32 cellular contexts compared by ENCODE assay signal in the genomic region with DNA sequence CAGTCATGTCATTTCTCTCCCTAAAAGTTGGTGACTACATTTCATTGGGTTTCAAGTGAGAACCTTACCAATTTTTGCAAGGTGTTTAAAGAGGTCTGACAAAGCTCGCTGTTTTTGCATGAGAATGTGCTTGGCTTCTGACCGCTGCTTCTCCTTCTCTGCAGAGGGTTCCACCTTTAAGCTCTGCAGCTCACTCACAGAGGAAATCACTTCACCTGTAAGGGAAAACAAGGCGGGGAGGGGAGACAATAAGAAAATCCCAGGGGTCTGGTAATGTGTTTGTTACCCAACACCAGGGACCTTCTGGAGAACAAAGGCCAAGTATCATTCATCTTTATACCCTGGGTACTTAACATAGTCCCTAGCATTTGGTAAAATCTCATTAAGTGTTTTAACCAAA.
"Had no signal": no experiment of that assay in that cellular context is flagged by ENCODE, and none has a peak within 500 bp of the region (broad histone marks: within the 10 kb centered on the region; RNA-seq: fewer than 3 reads in every experiment).

No MANE protein-coding gene starts in this region.

- ATAC-seq: activated CD4-positive, alpha-beta T cell treated with anti-CD3 and anti-CD28 coated beads for 36 hours; activated CD8-positive, alpha-beta memory T cell treated with anti-CD3 and anti-CD28 coated beads, Interleukin-2, amount 10 ng/mL, durations not matched to agents 7 days and 5 days; activated CD8-positive, alpha-beta T cell treated with anti-CD3 and anti-CD28 coated beads, Interleukin-2, amount 10 ng/mL, durations not matched to agents 7 days and 5 days; activated naive CD4-positive, alpha-beta T cell treated with anti-CD3 and anti-CD28 coated beads, Interleukin-2, amount 50 U/mL, for 72 hours; left colon; naive thymus-derived CD4-positive, alpha-beta T cell; pancreas; sciatic nerve; stimulated activated effector memory CD8-positive, alpha-beta T cell treated with anti-CD3 and anti-CD28 coated beads, Interleukin-12 subunit alpha, Interleukin-12 subunit beta, amount 100 ng/mL, for 72 hours; T-helper 17 cell had no signal

- H3K9me3 ChIP-seq: breast epithelium, esophagus squamous epithelium, pancreas, prostate gland, thoracic aorta had no signal

- DNase-seq: activated CD4-positive, alpha-beta T cell treated with anti-CD3 and anti-CD28 coated beads for 36 hours; activated CD8-positive, alpha-beta memory T cell treated with anti-CD3 and anti-CD28 coated beads, Interleukin-2, amount 10 ng/mL, durations not matched to agents 7 days and 5 days; activated CD8-positive, alpha-beta T cell treated with anti-CD3 and anti-CD28 coated beads, Interleukin-2, amount 10 ng/mL, durations not matched to agents 7 days and 5 days; activated naive CD4-positive, alpha-beta T cell; activated T-cell treated with anti-CD3 and anti-CD28 coated beads, Interleukin-2, amount 50 U/mL, for 48 hours; central memory CD4-positive, alpha-beta T cell; esophagus squamous epithelium; foreskin melanocyte; immature natural killer cell; kidney; left colon; midbrain; naive thymus-derived CD4-positive, alpha-beta T cell; nucleus accumbens; pancreas; retina; stimulated activated CD4-positive, alpha-beta T cell treated with anti-CD3 and anti-CD28 coated beads, Interleukin-12 subunit alpha, Interleukin-12 subunit beta, amount 100 ng/mL, for 4 hours; stimulated activated CD4-positive, alpha-beta T cell treated with anti-CD3 and anti-CD28 coated beads, Interleukin-4, amount 100 ng/mL, for 24 hours; T-helper 17 cell; T1000; trophoblast cell had no signal

- H3K27ac ChIP-seq: breast epithelium, epithelial cell of prostate, esophagus squamous epithelium, pancreas, prostate gland, skin epidermis, thoracic aorta had no signal

- H3K4me3 Mint-ChIP-seq: activated CD4-positive, alpha-beta T cell treated with anti-CD3 and anti-CD28 coated beads for 36 hours; activated CD8-positive, alpha-beta memory T cell treated with anti-CD3 and anti-CD28 coated beads, Interleukin-2, amount 10 ng/mL, durations not matched to agents 7 days and 5 days; activated CD8-positive, alpha-beta T cell treated with anti-CD3 and anti-CD28 coated beads, Interleukin-2, amount 10 ng/mL, durations not matched to agents 7 days and 5 days; dendritic cell treated with granulocyte-macrophage colony-stimulating factor and Interleukin-4, amounts not matched to agents 40 ng/mL and 50 ng/mL, for 4 days; immature natural killer cell; naive thymus-derived CD4-positive, alpha-beta T cell; neural crest cell; stimulated activated effector memory CD8-positive, alpha-beta T cell treated with anti-CD3 and anti-CD28 coated beads, Interleukin-12 subunit alpha, Interleukin-12 subunit beta, amount 100 ng/mL, for 72 hours; stimulated activated naive CD8-positive, alpha-beta T cell treated with anti-CD3 and anti-CD28 coated beads, Interleukin-15, Interleukin-2, amounts not matched to agents 100 ng/mL and 50 ng/mL, for 24 hours; T-helper 17 cell had no signal

- H3K27me3 ChIP-seq: breast epithelium, esophagus squamous epithelium, pancreas had no signal

- H3K4me1 ChIP-seq: breast epithelium, esophagus squamous epithelium, pancreas, prostate gland had no signal

- H3K27ac Mint-ChIP-seq: activated CD4-positive, alpha-beta T cell treated with anti-CD3 and anti-CD28 coated beads for 36 hours; activated CD8-positive, alpha-beta memory T cell treated with anti-CD3 and anti-CD28 coated beads, Interleukin-2, amount 10 ng/mL, durations not matched to agents 7 days and 5 days; activated CD8-positive, alpha-beta T cell treated with anti-CD3 and anti-CD28 coated beads, Interleukin-2, amount 10 ng/mL, durations not matched to agents 7 days and 5 days; dendritic cell treated with granulocyte-macrophage colony-stimulating factor and Interleukin-4, amounts not matched to agents 40 ng/mL and 50 ng/mL, for 4 days; immature natural killer cell; stimulated activated naive CD8-positive, alpha-beta T cell treated with anti-CD3 and anti-CD28 coated beads, Interleukin-15, Interleukin-2, amounts not matched to agents 100 ng/mL and 50 ng/mL, for 24 hours; T-helper 17 cell had no signal

- H3K9me3 Mint-ChIP-seq: activated naive CD4-positive, alpha-beta T cell treated with anti-CD3 and anti-CD28 coated beads, Interleukin-2, amount 50 U/mL, for 72 hours; dendritic cell treated with granulocyte-macrophage colony-stimulating factor and Interleukin-4, amounts not matched to agents 40 ng/mL and 50 ng/mL, for 4 days; immature natural killer cell; naive thymus-derived CD4-positive, alpha-beta T cell; neural crest cell; stimulated activated effector memory CD8-positive, alpha-beta T cell treated with anti-CD3 and anti-CD28 coated beads, Interleukin-12 subunit alpha, Interleukin-12 subunit beta, amount 100 ng/mL, for 72 hours; stimulated activated naive CD8-positive, alpha-beta T cell treated with anti-CD3 and anti-CD28 coated beads, Interleukin-15, Interleukin-2, amounts not matched to agents 100 ng/mL and 50 ng/mL, for 24 hours had no signal

- H3K4me1 Mint-ChIP-seq: activated CD4-positive, alpha-beta T cell treated with anti-CD3 and anti-CD28 coated beads for 36 hours; naive thymus-derived CD4-positive, alpha-beta T cell; neural crest cell; stimulated activated effector memory CD8-positive, alpha-beta T cell treated with anti-CD3 and anti-CD28 coated beads, Interleukin-12 subunit alpha, Interleukin-12 subunit beta, amount 100 ng/mL, for 72 hours; T-helper 17 cell had no signal

- H3K27me3 Mint-ChIP-seq: activated CD4-positive, alpha-beta T cell treated with anti-CD3 and anti-CD28 coated beads for 36 hours; activated CD8-positive, alpha-beta memory T cell treated with anti-CD3 and anti-CD28 coated beads, Interleukin-2, amount 10 ng/mL, durations not matched to agents 7 days and 5 days; dendritic cell treated with granulocyte-macrophage colony-stimulating factor and Interleukin-4, amounts not matched to agents 40 ng/mL and 50 ng/mL, for 4 days; naive thymus-derived CD4-positive, alpha-beta T cell; stimulated activated naive CD8-positive, alpha-beta T cell treated with anti-CD3 and anti-CD28 coated beads, Interleukin-15, Interleukin-2, amounts not matched to agents 100 ng/mL and 50 ng/mL, for 24 hours; T-helper 17 cell had no signal

- H3K36me3 ChIP-seq: breast epithelium had no signal

- H3K4me3 ChIP-seq: breast epithelium, esophagus squamous epithelium, pancreas, prostate gland, skin epidermis, thoracic aorta had no signal
